ENCODE assay signal across 16 cellular contexts in genomic region chr11:45796461-45796861, GRCh38. TPM values are rescaled to one million over a fixed set of nuclear protein-coding genes. Genes with fewer than 3 reads are reported as not detected.
DNase-seq lines count a peak whose midpoint lies in the region; ATAC-seq and TF ChIP-seq lines count a peak whose summit lies in the region.
"Had no signal": no experiment of that assay in that cellular context is flagged by ENCODE, and none has a peak within 500 bp of the region (broad histone marks: within the 10 kb centered on the region; RNA-seq: fewer than 3 reads in every experiment).

No MANE protein-coding gene starts in this region.

- H3K9ac ChIP-seq in adipocyte (ENCODE audit: low read length) (peak overlapping the region; percentile 19), subcutaneous abdominal adipose tissue (ENCODE audit: low read length in 5 of 5) (peak overlapping the region in 2 of 5 donors; percentile 2 to 43)
- H3K9ac ChIP-seq: BLaER1 treated with 17β-estradiol and CSF1 and Interleukin-3, amounts not matched to agents 10 nM and 100 nM had no signal

- no peak for TF ChIP-seq CTCF in brain microvascular endothelial cell (IDR thresholded peaks at IDR 0.05; ENCODE audit: low read depth, low read length, missing control alignments)

- H3K4me1 ChIP-seq in adipocyte (ENCODE audit: control insufficient read depth, insufficient read depth, low read length) (peaks cover 10% of the 10 kb centered on the region), subcutaneous abdominal adipose tissue (ENCODE audit: control insufficient read depth in 5 of 5, insufficient read depth in 5 of 5, low read length in 5 of 5) (peaks cover 2 to 23% (median 15%) of the 10 kb centered on the region in 5 donors)

- no peak overlapping the region for H3K4me3 Mint-ChIP-seq in activated CD8-positive, alpha-beta memory T cell treated with anti-CD3 and anti-CD28 coated beads, Interleukin-2, amount 10 ng/mL, durations not matched to agents 7 days and 5 days
- H3K4me3 Mint-ChIP-seq: B cell; CD8-positive, alpha-beta T cell; H9 had no signal

- peaks cover 5% of the 10 kb centered on the region for H3K27me3 Mint-ChIP-seq in activated CD8-positive, alpha-beta memory T cell treated with anti-CD3 and anti-CD28 coated beads, Interleukin-2, amount 10 ng/mL, durations not matched to agents 7 days and 5 days

- in situ Hi-C loops in brain microvascular endothelial cell (cut with HindIII; ENCODE audit: low pct_ligation_motif_present, low sequenced_read_pairs), result no loop called here

- H3K27ac ChIP-seq in subcutaneous abdominal adipose tissue (ENCODE audit: low read depth, low read length) (peak overlapping the region; percentile 61), brain microvascular endothelial cell (no peak overlapping the region)
- H3K27ac ChIP-seq: BLaER1 treated with 17β-estradiol and CSF1 and Interleukin-3, amounts not matched to agents 10 nM and 100 nM had no signal

- H3K9me3 Mint-ChIP-seq in activated CD8-positive, alpha-beta memory T cell treated with anti-CD3 and anti-CD28 coated beads, Interleukin-2, amount 10 ng/mL, durations not matched to agents 7 days and 5 days (ENCODE audit: low read depth), result no peaks in the 10 kb centered on the region
- H3K9me3 Mint-ChIP-seq: CD8-positive, alpha-beta T cell; H9 had no signal

- H3K9me3 ChIP-seq in adipocyte (ENCODE audit: control insufficient read depth, low read length) (peaks cover 3% of the 10 kb centered on the region), subcutaneous abdominal adipose tissue (ENCODE audit: control insufficient read depth in 5 of 5, low read length in 5 of 5) (no peaks in the 10 kb centered on the region)

- H3K4me1 Mint-ChIP-seq in activated CD8-positive, alpha-beta memory T cell treated with anti-CD3 and anti-CD28 coated beads, Interleukin-2, amount 10 ng/mL, durations not matched to agents 7 days and 5 days, result no peaks in the 10 kb centered on the region
- H3K4me1 Mint-ChIP-seq: B cell had no signal

- H3K36me3 ChIP-seq in adipocyte (ENCODE audit: control insufficient read depth, insufficient read depth, low read length, severe bottlenecking) (no peaks in the 10 kb centered on the region), subcutaneous abdominal adipose tissue (ENCODE audit: control insufficient read depth in 5 of 5, insufficient read depth in 5 of 5, low read length in 5 of 5) (no peaks in the 10 kb centered on the region), brain microvascular endothelial cell (replicated peaks) (no peaks in the 10 kb centered on the region)
- H3K36me3 ChIP-seq: BLaER1 treated with 17β-estradiol and CSF1 and Interleukin-3, amounts not matched to agents 10 nM and 100 nM had no signal

- CTCF ChIA-PET in activated CD8-positive, alpha-beta memory T cell treated with anti-CD3 and anti-CD28 coated beads, Interleukin-2, amount 10 ng/mL, durations not matched to agents 7 days and 5 days (lab: Charles Lee), result interaction anchor here (0.7 to 1.8 kb wide), 3 partner anchors 21 to 25 kb away, joined by 4 to 8 read pairs (median 5); no protein-coding TSS in a partner anchor

- H3K4me3 ChIP-seq in adipocyte (ENCODE audit: low read length) (no peak overlapping the region), subcutaneous abdominal adipose tissue (ENCODE audit: low read depth in 1 of 5, low read length in 5 of 5) (no peak overlapping the region), brain microvascular endothelial cell (ENCODE audit: low read depth, low read length) (no peak overlapping the region)
- H3K4me3 ChIP-seq: BLaER1 treated with 17β-estradiol and CSF1 and Interleukin-3, amounts not matched to agents 10 nM and 100 nM; GM12878 had no signal

- no peak overlapping the region for H3K27ac Mint-ChIP-seq in activated CD8-positive, alpha-beta memory T cell treated with anti-CD3 and anti-CD28 coated beads, Interleukin-2, amount 10 ng/mL, durations not matched to agents 7 days and 5 days
- H3K27ac Mint-ChIP-seq: B cell; CD8-positive, alpha-beta T cell; H9 had no signal

- ATAC-seq in activated CD8-positive, alpha-beta memory T cell treated with anti-CD3 and anti-CD28 coated beads, Interleukin-2, amount 10 ng/mL, durations not matched to agents 7 days and 5 days, result no peak
- ATAC-seq: CD8-positive, alpha-beta T cell; GM12878 had no signal

- H3K36me3 Mint-ChIP-seq in activated CD8-positive, alpha-beta memory T cell treated with anti-CD3 and anti-CD28 coated beads, Interleukin-2, amount 10 ng/mL, durations not matched to agents 7 days and 5 days, result no peaks in the 10 kb centered on the region
- H3K36me3 Mint-ChIP-seq: CD8-positive, alpha-beta T cell had no signal

- H3K27me3 ChIP-seq in adipocyte (replicated peaks; ENCODE audit: control insufficient read depth, insufficient read depth, low read length) (peaks cover 11% of the 10 kb centered on the region), subcutaneous abdominal adipose tissue (ENCODE audit: control insufficient read depth in 5 of 5, insufficient read depth in 4 of 5, low read length in 5 of 5) (no peaks in the 10 kb centered on the region), brain microvascular endothelial cell (replicated peaks) (no peaks in the 10 kb centered on the region)
- H3K27me3 ChIP-seq: BLaER1 treated with 17β-estradiol and CSF1 and Interleukin-3, amounts not matched to agents 10 nM and 100 nM had no signal

- DNase-seq in activated CD8-positive, alpha-beta memory T cell treated with anti-CD3 and anti-CD28 coated beads, Interleukin-2, amount 10 ng/mL, durations not matched to agents 7 days and 5 days, result peak; percentile 7
- no peak for DNase-seq in activated CD8-positive, alpha-beta memory T cell treated with anti-CD3 and anti-CD28 coated beads, Interleukin-2, amount 50 U/mL, for 48 hours
- DNase-seq in adipocyte (ENCODE audit: low read depth) (no peak), mesenteric fat pad (ENCODE audit: low spot score) (peak; percentile 47), brain microvascular endothelial cell (no peak), occipital lobe (lab: John Stamatoyannopoulos, UW) (no peak)
- DNase-seq in activated CD4-positive, alpha-beta T cell treated with anti-CD3 and anti-CD28 coated beads, Interleukin-2, amount 50 U/mL, for 1 hour, result no peak
- DNase-seq: Calu3; CD8-positive, alpha-beta T cell; DMS79 treated with DMSO at 0.1 percent for 48 hours; GF-D8; H9 had no signal

RNA-seq across cellular contexts. Expression of gene SLC35C1, which starts 8.5 kb away (rescaled TPM):
- 10 to 100 TPM; 15.2 to 15.7 TPM for total RNA-seq in activated CD8-positive, alpha-beta memory T cell treated with anti-CD3 and anti-CD28 coated beads, Interleukin-2, amount 10 ng/mL, durations not matched to agents 7 days and 5 days
- total RNA-seq in mesenteric fat pad (81.0 TPM), occipital lobe (5.3 TPM)

RNA-seq across cellular contexts. Expression of gene CRY2, which starts 50.8 kb away (rescaled TPM):
- total RNA-seq in activated CD8-positive, alpha-beta memory T cell treated with anti-CD3 and anti-CD28 coated beads, Interleukin-2, amount 10 ng/mL, durations not matched to agents 7 days and 5 days, result 10 to 100 TPM; 22.5 to 23.3 TPM
- total RNA-seq in mesenteric fat pad, result 69.9 TPM
- 46.5 TPM for total RNA-seq in occipital lobe

Comparison
In these comparisons a context has a peak if more than half of its experiments do, and no peak if none do; other contexts are left out.
1. DNase-seq: peak in activated CD8-positive, alpha-beta memory T cell treated with anti-CD3 and anti-CD28 coated beads, Interleukin-2, amount 10 ng/mL, durations not matched to agents 7 days and 5 days (single experiment) and mesenteric fat pad (single experiment); none in activated CD8-positive, alpha-beta memory T cell treated with anti-CD3 and anti-CD28 coated beads, Interleukin-2, amount 50 U/mL, for 48 hours (single experiment), adipocyte (single experiment), brain microvascular endothelial cell (single experiment), occipital lobe (single experiment) and activated CD4-positive, alpha-beta T cell treated with anti-CD3 and anti-CD28 coated beads, Interleukin-2, amount 50 U/mL, for 1 hour (single experiment).